In genomic region chr6:7921582-7922199, GRCh38 we compare ENCODE assay signal across 20 cellular contexts.
"Had no signal": no experiment of that assay in that cellular context is flagged by ENCODE, and none has a peak within 500 bp of the region (broad histone marks: within the 10 kb centered on the region; RNA-seq: fewer than 3 reads in every experiment).

No MANE protein-coding gene starts in this region.

- H3K36me3 ChIP-seq: lower lobe of right lung, tibial artery had no signal

- H3K4me3 Mint-ChIP-seq: activated T-cell treated with anti-CD3 and anti-CD28 coated beads, Interleukin-2, amount 50 U/mL, for 72 hours; nephron; T-cell had no signal

- ATAC-seq: activated CD4-positive, CD25-positive, alpha-beta regulatory T cell treated with anti-CD3 and anti-CD28 coated beads, Interleukin-2, amount 50 U/mL, for 24 hours; activated T-cell treated with anti-CD3 and anti-CD28 coated beads, Interleukin-2, amount 50 U/mL, for 72 hours; lower lobe of right lung; T-cell had no signal

- DNase-seq: activated CD4-positive, alpha-beta T cell treated with anti-CD3 and anti-CD28 coated beads, Interleukin-2, amount 50 U/mL, for 1 hour; activated CD8-positive, alpha-beta memory T cell treated with anti-CD3 and anti-CD28 coated beads for 24 hours; activated CD8-positive, alpha-beta memory T cell treated with anti-CD3 and anti-CD28 coated beads, Interleukin-2, amount 50 U/mL, for 48 hours; activated effector memory CD4-positive, alpha-beta T cell treated with anti-CD3 and anti-CD28 coated beads, Interleukin-2, amount 50 U/mL, for 16 hours; activated naive CD4-positive, alpha-beta T cell treated with anti-CD3 and anti-CD28 coated beads, Interleukin-2, amount 50 U/mL, for 16 hours; activated T-cell treated with anti-CD3 and anti-CD28 coated beads, Interleukin-2, amount 50 U/mL, for 72 hours; aorta; cerebellar nuclear complex; cortex of kidney; glutamatergic neuron; hippocampal formation; left cardiac atrium; lower lobe of right lung; nucleus accumbens; stimulated activated CD8-positive, alpha-beta memory T cell treated with anti-CD3 and anti-CD28 coated beads, Interleukin-4, amount 100 ng/mL, for 48 hours; stimulated activated naive CD4-positive, alpha-beta T cell; T-cell; tibial artery had no signal

- H3K4me3 ChIP-seq: lower lobe of right lung, tibial artery had no signal

- H3K4me1 ChIP-seq: lower lobe of right lung, tibial artery had no signal

- H3K27ac ChIP-seq: lower lobe of right lung, tibial artery had no signal

- H3K4me1 Mint-ChIP-seq: nephron, T-cell had no signal

- H3K27ac Mint-ChIP-seq: activated T-cell treated with anti-CD3 and anti-CD28 coated beads, Interleukin-2, amount 50 U/mL, for 72 hours; nephron; T-cell had no signal
